ENCODE assay signal across 12 cellular contexts in the genomic region with DNA sequence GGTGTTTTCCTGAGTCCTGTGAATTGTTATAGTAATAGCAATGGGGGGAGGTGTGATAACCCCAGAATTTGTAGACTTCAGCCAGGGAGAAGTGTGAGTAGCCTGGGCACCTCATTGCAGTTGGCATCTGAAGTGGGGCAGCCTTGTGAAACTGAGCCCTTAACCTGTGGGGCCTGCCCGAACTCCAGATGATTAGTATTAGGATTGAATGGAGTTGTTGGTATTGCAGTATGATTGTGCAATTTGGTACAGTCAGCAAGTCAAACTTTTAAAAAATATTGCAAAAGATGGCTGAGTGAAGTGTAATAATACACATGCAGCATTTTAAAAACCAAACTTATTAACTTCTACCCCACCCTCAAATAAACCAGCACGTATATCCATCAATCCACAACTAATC. TPM values are rescaled to one million over a fixed set of nuclear protein-coding genes. Genes with fewer than 3 reads are reported as not detected.
A peak's percentile ranks its signal among the peaks of the same experiment; 100 is the strongest.
DNase-seq lines count a peak whose midpoint lies in the region; ATAC-seq and TF ChIP-seq lines count a peak whose summit lies in the region.
"Had no signal": no experiment of that assay in that cellular context is flagged by ENCODE, and none has a peak within 500 bp of the region (broad histone marks: within the 10 kb centered on the region; RNA-seq: fewer than 3 reads in every experiment).

No MANE protein-coding gene starts in this region.

- no peaks in the 10 kb centered on the region for H3K9me3 ChIP-seq in right lobe of liver
- H3K9me3 ChIP-seq in MG63 = 0 out of 2 replicates have a peak, but pooled peaks cover 8% of the 10 kb centered on the region

- no peak for TF ChIP-seq POLR2A in right lobe of liver (IDR thresholded peaks at IDR 0.05)

- H3K4me1 ChIP-seq in right lobe of liver = peaks cover 0 to 56% (median 23%) of the 10 kb centered on the region in 4 donors

- H3K27ac Mint-ChIP-seq in chondrocyte (ENCODE audit: unreplicated experiment) = peak overlapping the region; percentile 85

- 15% methylated on average over 2 of the region's 2 CpGs for whole genome bisulfite sequencing in right lobe of liver (ENCODE audit: insufficient coverage, low coverage, low lambda C conversion rate, missing lambda C conversion rate)

- H3K4me3 ChIP-seq in right lobe of liver (no peak overlapping the region), MG63 (no peak overlapping the region)

- peaks cover 10% of the 10 kb centered on the region for H3K9me3 Mint-ChIP-seq in chondrocyte (ENCODE audit: low read depth)

- no peaks in the 10 kb centered on the region for H3K27me3 Mint-ChIP-seq in chondrocyte (ENCODE audit: low read depth)

- H3K27me3 ChIP-seq in right lobe of liver = no peaks in the 10 kb centered on the region
- H3K27me3 ChIP-seq in MG63 = no peaks in the 10 kb centered on the region

- no peak for TF ChIP-seq EP300 in Ishikawa (IDR thresholded peaks at IDR 0.05; ENCODE audit: borderline replicate concordance)

- ATAC-seq in right lobe of liver (peak; percentile 85 to 89 (median 89)), HG02970 (IDR thresholded peaks at IDR 0.05; ENCODE audit: low FRiP score, unreplicated experiment) (no peak), HG03097 (IDR thresholded peaks at IDR 0.05; ENCODE audit: low FRiP score, unreplicated experiment) (no peak)

- no peak for TF ChIP-seq RAD21 in Ishikawa (IDR thresholded peaks at IDR 0.05; ENCODE audit: low read depth)

- peaks cover 8% of the 10 kb centered on the region for H3K36me3 Mint-ChIP-seq in chondrocyte (ENCODE audit: low read depth)

- H3K36me3 ChIP-seq in right lobe of liver = no peaks in the 10 kb centered on the region
- peaks cover 8% of the 10 kb centered on the region for H3K36me3 ChIP-seq in MG63

- TF ChIP-seq CTCF in chondrocyte (IDR thresholded peaks at IDR 0.05) (no peak), right lobe of liver (IDR thresholded peaks at IDR 0.05) (no peak)

- H3K4me1 Mint-ChIP-seq in chondrocyte (ENCODE audit: low read depth) = peaks cover 39% of the 10 kb centered on the region

- intact Hi-C loops in right lobe of liver (cut with DNase I) = no loop called here

- peak overlapping the region in 2 of 3 donors; percentile 34 to 38 for H3K27ac ChIP-seq in right lobe of liver

- peak; percentile 57 for DNase-seq in AG20443 (ENCODE audit: low spot score)
- DNase-seq in chondrocyte (ENCODE audit: low spot score) = no peak
- peak; percentile 63 to 82 (median 68) for DNase-seq in right lobe of liver
- DNase-seq in DMS53 (lab: John Stamatoyannopoulos, UW) = no peak
- DNase-seq in MG63 = no peak
- DNase-seq: activated effector memory CD4-positive, alpha-beta T cell treated with Interleukin-2 at 50 U/mL for 16 hours; effector CD8-positive, alpha-beta T cell; NCI-H748 treated with DMSO at 0.1 percent for 48 hours; posterior cingulate gyrus had no signal

- H3K4me3 Mint-ChIP-seq in chondrocyte (ENCODE audit: unreplicated experiment) = no peak overlapping the region

TF ChIP-seq in Ishikawa, 13 proteins besides CTCF, POLR2A, EP300 and RAD21:
- TF ChIP-seq CEBPB (IDR thresholded peaks at IDR 0.05) (0 out of 2 replicates have a peak, but pooled peaks have one; percentile 13), YY1 (IDR thresholded peaks at IDR 0.05; ENCODE audit: low read depth) (no peak), EGR1 (IDR thresholded peaks at IDR 0.05) (no peak)

RNA-seq across cellular contexts. Expression of gene RBM33, which starts 9.3 kb away (rescaled TPM):
- total RNA-seq in chondrocyte (43.8 to 45.7 TPM (median 44.2 TPM) in 3 replicates), right lobe of liver (10 to 100 TPM; 24.9 to 55.1 (median 32.0) TPM)
- total RNA-seq in MG63 (2014; rRNA removed; shearing (Covaris generic); ENCODE audit: low replicate concordance) = 3.1 and 7.6 TPM in 2 replicates

Comparison
In these comparisons a context has a peak if more than half of its experiments do, and no peak if none do; other contexts are left out.
1. DNase-seq: peak in AG20443 (single experiment) and right lobe of liver (3 of 3); none in chondrocyte (single experiment), DMS53 (single experiment) and MG63 (single experiment).
2. ATAC-seq: peak in right lobe of liver (4 of 4); none in HG02970 (single experiment) and HG03097 (single experiment).